Comparison of ENCODE assay signal across 1 cellular context in genomic region chr13:105642511-105642958, GRCh38.
TF ChIP-seq lines count a peak whose summit lies in the region.

No MANE protein-coding gene starts in this region.

TF ChIP-seq in IMR-90, 13 proteins besides CTCF, POLR2A, EP300 and RAD21 (continued from another document):
- no peak for TF ChIP-seq ELK1 (IDR thresholded peaks at IDR 0.05; ENCODE audit: borderline replicate concordance, low read depth, low read length)
- TF ChIP-seq SMC3 (IDR thresholded peaks at IDR 0.05; ENCODE audit: low read depth, low read length), result no peak
- TF ChIP-seq MAFK (IDR thresholded peaks at IDR 0.05; ENCODE audit: low read depth, low read length), result no peak
- no peak for TF ChIP-seq FOS (IDR thresholded peaks at IDR 0.05; ENCODE audit: low read depth, low read length)
- TF ChIP-seq RFX5 (IDR thresholded peaks at IDR 0.05; ENCODE audit: low read depth, low read length), result no peak
- TF ChIP-seq MXI1 (IDR thresholded peaks at IDR 0.05; ENCODE audit: borderline replicate concordance, low read depth, low read length), result no peak
- no peak for TF ChIP-seq USF2 (IDR thresholded peaks at IDR 0.05; ENCODE audit: low read depth, low read length)
- TF ChIP-seq NFE2L2 (IDR thresholded peaks at IDR 0.05; ENCODE audit: low read depth, low read length), result no peak
- TF ChIP-seq CEBPB (IDR thresholded peaks at IDR 0.05; ENCODE audit: low read depth, low read length), result no peak
- TF ChIP-seq MAZ (IDR thresholded peaks at IDR 0.05; ENCODE audit: borderline replicate concordance, low read depth, low read length), result no peak
- TF ChIP-seq RCOR1 (IDR thresholded peaks at IDR 0.05; ENCODE audit: insufficient replicate concordance, low read length), result no peak
